15 cellular contexts compared by ENCODE assay signal in genomic region chr4:145056325-145057130, GRCh38. TPM values are rescaled to one million over a fixed set of nuclear protein-coding genes. Genes with fewer than 3 reads are reported as not detected.
DNase-seq lines count a peak whose midpoint lies in the region; ATAC-seq and TF ChIP-seq lines count a peak whose summit lies in the region.
"Had no signal": no experiment of that assay in that cellular context is flagged by ENCODE, and none has a peak within 500 bp of the region (broad histone marks: within the 10 kb centered on the region; RNA-seq: fewer than 3 reads in every experiment).

No MANE protein-coding gene starts in this region.

- H3K9ac ChIP-seq in Loucy (ENCODE audit: low read depth, low read length, poor library complexity, severe bottlenecking) = no peak overlapping the region

- H3K27me3 ChIP-seq in Loucy (ENCODE audit: insufficient read depth, low read length, poor library complexity, severe bottlenecking) = no peaks in the 10 kb centered on the region

- peak overlapping the region; percentile 4 for H3K4me2 ChIP-seq in Loucy (ENCODE audit: low read depth, low read length, poor library complexity, severe bottlenecking)

- no peak overlapping the region for H2AFZ ChIP-seq in Loucy (ENCODE audit: low read length)

- H3K9me3 ChIP-seq in Loucy (ENCODE audit: insufficient read depth, low read depth, low read length) = no peaks in the 10 kb centered on the region

- H3K4me1 ChIP-seq in Loucy (ENCODE audit: insufficient read depth, low read length, poor library complexity, severe bottlenecking) = peaks cover 34% of the 10 kb centered on the region

- H3K27me3 Mint-ChIP-seq in T-helper 2 cell treated with Interferon-gamma antibody and Interleukin-4, amounts not matched to agents 5 μg/mL and 100 μg/mL, for 36 hours (ENCODE audit: low read depth) = no peaks in the 10 kb centered on the region
- no peaks in the 10 kb centered on the region for H3K27me3 Mint-ChIP-seq in activated naive CD8-positive, alpha-beta T cell treated with anti-CD3 and anti-CD28 coated beads, Interleukin-2, amount 10 ng/mL, durations not matched to agents 7 days and 5 days
- no peaks in the 10 kb centered on the region for H3K27me3 Mint-ChIP-seq in natural killer cell treated with Interleukin-12 subunit alpha and Interleukin-12 subunit beta and Interleukin-15 and Interleukin-18, amount 100 ng/mL, for 72 hours

- H3K36me3 Mint-ChIP-seq in T-helper 2 cell treated with Interferon-gamma antibody and Interleukin-4, amounts not matched to agents 5 μg/mL and 100 μg/mL, for 36 hours (ENCODE audit: low read depth) = peaks cover 11% of the 10 kb centered on the region
- peaks cover 12% of the 10 kb centered on the region for H3K36me3 Mint-ChIP-seq in activated naive CD8-positive, alpha-beta T cell treated with anti-CD3 and anti-CD28 coated beads, Interleukin-2, amount 10 ng/mL, durations not matched to agents 7 days and 5 days
- peaks cover 6% of the 10 kb centered on the region for H3K36me3 Mint-ChIP-seq in natural killer cell treated with Interleukin-12 subunit alpha and Interleukin-12 subunit beta and Interleukin-15 and Interleukin-18, amount 100 ng/mL, for 72 hours

- H3K9me2 ChIP-seq in Loucy (replicated peaks; ENCODE audit: low read depth, low read length) = no peaks in the 10 kb centered on the region

- H3K4me3 Mint-ChIP-seq in T-helper 2 cell treated with Interferon-gamma antibody and Interleukin-4, amounts not matched to agents 5 μg/mL and 100 μg/mL, for 36 hours = no peak overlapping the region
- H3K4me3 Mint-ChIP-seq in activated naive CD8-positive, alpha-beta T cell treated with anti-CD3 and anti-CD28 coated beads, Interleukin-2, amount 10 ng/mL, durations not matched to agents 7 days and 5 days = no peak overlapping the region
- peak overlapping the region; percentile 48 for H3K4me3 Mint-ChIP-seq in natural killer cell treated with Interleukin-12 subunit alpha and Interleukin-12 subunit beta and Interleukin-15 and Interleukin-18, amount 100 ng/mL, for 72 hours

- POLR2A ChIA-PET in activated naive CD8-positive, alpha-beta T cell treated with anti-CD3 and anti-CD28 coated beads, Interleukin-2, amount 10 ng/mL, durations not matched to agents 7 days and 5 days (lab: Charles Lee) = no interaction called here

- H3K4me3 ChIP-seq in Loucy (ENCODE audit: low read length, poor library complexity, severe bottlenecking) = no peak overlapping the region

- peak; percentile 36 for ATAC-seq in activated naive CD8-positive, alpha-beta T cell treated with anti-CD3 and anti-CD28 coated beads, Interleukin-2, amount 10 ng/mL, durations not matched to agents 7 days and 5 days (ENCODE audit: low read depth)
- ATAC-seq in natural killer cell treated with Interleukin-12 subunit alpha and Interleukin-12 subunit beta and Interleukin-15 and Interleukin-18, amount 100 ng/mL, for 72 hours = no peak

- H3K27ac Mint-ChIP-seq in T-helper 2 cell treated with Interferon-gamma antibody and Interleukin-4, amounts not matched to agents 5 μg/mL and 100 μg/mL, for 36 hours = peak overlapping the region; percentile 17
- H3K27ac Mint-ChIP-seq in activated naive CD8-positive, alpha-beta T cell treated with anti-CD3 and anti-CD28 coated beads, Interleukin-2, amount 10 ng/mL, durations not matched to agents 7 days and 5 days = peak overlapping the region; percentile 49
- H3K27ac Mint-ChIP-seq in natural killer cell treated with Interleukin-12 subunit alpha and Interleukin-12 subunit beta and Interleukin-15 and Interleukin-18, amount 100 ng/mL, for 72 hours = peak overlapping the region; percentile 7 to 82

- no peaks in the 10 kb centered on the region for H4K20me1 ChIP-seq in Loucy (ENCODE audit: insufficient read depth, low read length, poor library complexity, severe bottlenecking)

- peaks cover 20% of the 10 kb centered on the region for H3K79me2 ChIP-seq in Loucy (ENCODE audit: insufficient read depth, low read length)

- no peak for DNase-seq in T-helper 2 cell treated with Interferon-gamma antibody and Interleukin-4, amounts not matched to agents 5 μg/mL and 100 μg/mL, for 36 hours (ENCODE audit: low spot score)
- DNase-seq in T-helper 2 cell (no peak), SW480 (ENCODE audit: low spot score) (no peak), AG08396 (ENCODE audit: low spot score) (no peak), cerebellum (ENCODE audit: low spot score) (no peak)
- no peak for DNase-seq in activated naive CD8-positive, alpha-beta T cell treated with anti-CD3 and anti-CD28 coated beads, Interleukin-2, amount 10 ng/mL, durations not matched to agents 7 days and 5 days
- no peak for DNase-seq in natural killer cell treated with Interleukin-12 subunit alpha and Interleukin-12 subunit beta and Interleukin-15 and Interleukin-18, amount 100 ng/mL, for 72 hours (ENCODE audit: low spot score)
- DNase-seq: 8988T, GOT3, KG1, NCI-H1092, NCI-H1694 treated with DMSO at 0.1 percent for 48 hours, NCI-H446 treated with DMSO at 0.1 percent for 48 hours, NCI-H748 treated with DMSO at 0.1 percent for 48 hours had no signal

- H3K36me3 ChIP-seq in Loucy (ENCODE audit: insufficient read depth, low read length) = no peaks in the 10 kb centered on the region

- no peaks in the 10 kb centered on the region for H3K9me3 Mint-ChIP-seq in T-helper 2 cell treated with Interferon-gamma antibody and Interleukin-4, amounts not matched to agents 5 μg/mL and 100 μg/mL, for 36 hours
- H3K9me3 Mint-ChIP-seq in activated naive CD8-positive, alpha-beta T cell treated with anti-CD3 and anti-CD28 coated beads, Interleukin-2, amount 10 ng/mL, durations not matched to agents 7 days and 5 days = no peaks in the 10 kb centered on the region
- no peaks in the 10 kb centered on the region for H3K9me3 Mint-ChIP-seq in natural killer cell treated with Interleukin-12 subunit alpha and Interleukin-12 subunit beta and Interleukin-15 and Interleukin-18, amount 100 ng/mL, for 72 hours

- H3F3A ChIP-seq in Loucy (ENCODE audit: low read depth) = no peaks in the 10 kb centered on the region

- peaks cover 22% of the 10 kb centered on the region for H3K4me1 Mint-ChIP-seq in T-helper 2 cell treated with Interferon-gamma antibody and Interleukin-4, amounts not matched to agents 5 μg/mL and 100 μg/mL, for 36 hours (ENCODE audit: low read depth)
- peaks cover 24% of the 10 kb centered on the region for H3K4me1 Mint-ChIP-seq in activated naive CD8-positive, alpha-beta T cell treated with anti-CD3 and anti-CD28 coated beads, Interleukin-2, amount 10 ng/mL, durations not matched to agents 7 days and 5 days
- peaks cover 26 to 32% of the 10 kb centered on the region in 2 donors for H3K4me1 Mint-ChIP-seq in natural killer cell treated with Interleukin-12 subunit alpha and Interleukin-12 subunit beta and Interleukin-15 and Interleukin-18, amount 100 ng/mL, for 72 hours (ENCODE audit: low read depth in 2 of 2)

- no peak for TF ChIP-seq CTCF in Loucy (conservative IDR thresholded peaks at IDR 0.05; ENCODE audit: low read length)

RNA-seq across cellular contexts. Expression of gene ANAPC10, which starts 41.5 kb away (rescaled TPM):
- total RNA-seq in activated naive CD8-positive, alpha-beta T cell treated with anti-CD3 and anti-CD28 coated beads, Interleukin-2, amount 10 ng/mL, durations not matched to agents 7 days and 5 days = 10 to 100 TPM; 20.2 to 23.2 TPM
- 10 to 100 TPM; 33.9 to 37.4 TPM for total RNA-seq in natural killer cell treated with Interleukin-12 subunit alpha and Interleukin-12 subunit beta and Interleukin-15 and Interleukin-18, amount 100 ng/mL, for 72 hours
- total RNA-seq in cerebellum = 43.0 TPM

RNA-seq across cellular contexts. Expression of gene ABCE1, which starts 41.6 kb away (rescaled TPM):
- total RNA-seq in activated naive CD8-positive, alpha-beta T cell treated with anti-CD3 and anti-CD28 coated beads, Interleukin-2, amount 10 ng/mL, durations not matched to agents 7 days and 5 days = 10 to 100 TPM; 57.5 to 59.3 TPM
- total RNA-seq in natural killer cell treated with Interleukin-12 subunit alpha and Interleukin-12 subunit beta and Interleukin-15 and Interleukin-18, amount 100 ng/mL, for 72 hours = 100 to 1,000 TPM in 1 of 2 donors, 10 to 100 TPM in 1; 89.7 to 119 TPM
- 92.1 TPM for total RNA-seq in cerebellum
